Comparison of ENCODE assay signal across 28 cellular contexts in the genomic region with DNA sequence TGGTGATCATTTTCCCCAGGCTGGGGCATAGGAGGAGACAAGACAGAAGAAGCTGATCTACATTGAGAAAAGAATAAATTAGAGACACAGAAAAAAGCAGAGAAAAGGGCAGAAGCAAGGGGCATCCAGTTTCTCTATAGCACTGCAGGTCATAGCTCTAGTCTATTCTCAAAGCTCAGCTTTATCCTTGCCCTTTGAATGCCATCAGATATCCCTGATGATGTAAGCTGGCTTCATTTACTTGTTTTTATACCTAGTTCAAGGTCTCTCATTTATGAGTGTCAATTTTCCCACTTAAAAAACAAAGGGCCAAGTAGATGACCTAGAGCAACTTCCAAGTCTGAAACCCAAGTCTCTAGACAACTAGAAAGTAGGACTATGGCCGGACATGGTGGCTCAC. TPM values are rescaled to one million over a fixed set of nuclear protein-coding genes. Genes with fewer than 3 reads are reported as not detected.
DNase-seq lines count a peak whose midpoint lies in the region; ATAC-seq, FAIRE-seq and TF ChIP-seq lines count a peak whose summit lies in the region.
"Had no signal": no experiment of that assay in that cellular context is flagged by ENCODE, and none has a peak within 500 bp of the region (broad histone marks: within the 10 kb centered on the region; RNA-seq: fewer than 3 reads in every experiment).

No MANE protein-coding gene starts in this region.

- peak overlapping the region; percentile 95; the same call in 1 of the 2 replicates for H3K27ac ChIP-seq in VCaP
- no peak overlapping the region for H3K27ac ChIP-seq in pancreas
- H3K27ac ChIP-seq: BLaER1 had no signal

- H3K4me3 Mint-ChIP-seq in T-helper 17 cell (no peak overlapping the region), MCF 10A (ENCODE audit: unreplicated experiment) (no peak overlapping the region)
- no peak overlapping the region for H3K4me3 Mint-ChIP-seq in stimulated activated memory B cell treated with anti-CD40 and anti-IgM and Interleukin-4, amounts not matched to agents 10 μg/mL and 1 μg/mL and 100 μg/mL, for 72 hours
- no peak overlapping the region for H3K4me3 Mint-ChIP-seq in activated naive CD8-positive, alpha-beta T cell treated with anti-CD3 and anti-CD28 coated beads for 36 hours
- H3K4me3 Mint-ChIP-seq: CD14-positive monocyte; CD4-positive, alpha-beta memory T cell; CD4-positive, CD25-positive, alpha-beta regulatory T cell; CD8-positive, alpha-beta memory T cell had no signal

- intact Hi-C loops in pancreas (cut with DNase I) (no loop called here), MCF 10A (cut with micrococcal nuclease) (no loop called here)

- no peaks in the 10 kb centered on the region for H3K36me3 ChIP-seq in pancreas

- H3K27me3 Mint-ChIP-seq in T-helper 17 cell (no peaks in the 10 kb centered on the region), MCF 10A (ENCODE audit: insufficient read depth, unreplicated experiment) (no peaks in the 10 kb centered on the region)
- H3K27me3 Mint-ChIP-seq in stimulated activated memory B cell treated with anti-CD40 and anti-IgM and Interleukin-4, amounts not matched to agents 10 μg/mL and 1 μg/mL and 100 μg/mL, for 72 hours: no peaks in the 10 kb centered on the region
- H3K27me3 Mint-ChIP-seq in activated naive CD8-positive, alpha-beta T cell treated with anti-CD3 and anti-CD28 coated beads for 36 hours: no peaks in the 10 kb centered on the region
- H3K27me3 Mint-ChIP-seq: CD4-positive, alpha-beta memory T cell had no signal

- POLR2A ChIA-PET in MCF 10A (lab: Yijun Ruan, JAX): no interaction called here

- H3K4me1 Mint-ChIP-seq in T-helper 17 cell (no peaks in the 10 kb centered on the region), MCF 10A (ENCODE audit: insufficient read depth, unreplicated experiment) (no peaks in the 10 kb centered on the region)
- H3K4me1 Mint-ChIP-seq in stimulated activated memory B cell treated with anti-CD40 and anti-IgM and Interleukin-4, amounts not matched to agents 10 μg/mL and 1 μg/mL and 100 μg/mL, for 72 hours: peaks cover 32% of the 10 kb centered on the region
- no peaks in the 10 kb centered on the region for H3K4me1 Mint-ChIP-seq in activated naive CD8-positive, alpha-beta T cell treated with anti-CD3 and anti-CD28 coated beads for 36 hours
- H3K4me1 Mint-ChIP-seq: CD14-positive monocyte; CD4-positive, alpha-beta memory T cell; CD8-positive, alpha-beta memory T cell had no signal

- H3K4me1 ChIP-seq in pancreas: peaks cover 0 to 8% (median 0%) of the 10 kb centered on the region in 3 donors
- H3K4me1 ChIP-seq: BE2C had no signal

- H3K36me3 Mint-ChIP-seq in T-helper 17 cell (ENCODE audit: low read depth) (no peaks in the 10 kb centered on the region), MCF 10A (ENCODE audit: insufficient read depth, unreplicated experiment) (no peaks in the 10 kb centered on the region)
- H3K36me3 Mint-ChIP-seq in stimulated activated memory B cell treated with anti-CD40 and anti-IgM and Interleukin-4, amounts not matched to agents 10 μg/mL and 1 μg/mL and 100 μg/mL, for 72 hours: peaks cover 42% of the 10 kb centered on the region
- peaks cover 2% of the 10 kb centered on the region for H3K36me3 Mint-ChIP-seq in activated naive CD8-positive, alpha-beta T cell treated with anti-CD3 and anti-CD28 coated beads for 36 hours

- no peak for FAIRE-seq in pancreas (lab: Jason Lieb, UNC)
- FAIRE-seq: A204.1, GM12878, GM12892, GM18507 had no signal

- no peak overlapping the region for H3K4me3 ChIP-seq in pancreas
- H3K4me3 ChIP-seq: BLaER1, GM12878 had no signal

- TF ChIP-seq CTCF in VCaP (conservative IDR thresholded peaks at IDR 0.05): no peak
- TF ChIP-seq CTCF in pancreas (IDR thresholded peaks at IDR 0.05): no peak
- no peak for TF ChIP-seq CTCF in MCF 10A (IDR thresholded peaks at IDR 0.05; ENCODE audit: unreplicated experiment)

- no peak for ATAC-seq in T-helper 17 cell
- ATAC-seq in pancreas: peak; percentile 26 to 72 (median 65)
- no peak for ATAC-seq in stimulated activated memory B cell treated with anti-CD40 and anti-IgM and Interleukin-4, amounts not matched to agents 10 μg/mL and 1 μg/mL and 100 μg/mL, for 72 hours
- ATAC-seq: GM12878 had no signal

- CTCF ChIA-PET in MCF 10A (lab: Yijun Ruan, JAX): no interaction called here

- H3K27ac Mint-ChIP-seq in T-helper 17 cell (peak overlapping the region; percentile 51), MCF 10A (ENCODE audit: low read depth, unreplicated experiment) (no peak overlapping the region)
- peak overlapping the region; percentile 67 for H3K27ac Mint-ChIP-seq in stimulated activated memory B cell treated with anti-CD40 and anti-IgM and Interleukin-4, amounts not matched to agents 10 μg/mL and 1 μg/mL and 100 μg/mL, for 72 hours
- no peak overlapping the region for H3K27ac Mint-ChIP-seq in activated naive CD8-positive, alpha-beta T cell treated with anti-CD3 and anti-CD28 coated beads for 36 hours
- H3K27ac Mint-ChIP-seq: CD14-positive monocyte; CD4-positive, CD25-positive, alpha-beta regulatory T cell; CD8-positive, alpha-beta memory T cell had no signal

- no peaks in the 10 kb centered on the region for H3K27me3 ChIP-seq in pancreas
- H3K27me3 ChIP-seq: BE2C, BLaER1 had no signal

- no peak for DNase-seq in T-helper 17 cell
- DNase-seq in pancreas: no peak
- DNase-seq in MCF 10A (ENCODE audit: unreplicated experiment): no peak
- no peak for DNase-seq in activated naive CD8-positive, alpha-beta T cell treated with anti-CD3 and anti-CD28 coated beads for 36 hours
- no peak for DNase-seq in NCI-H526 treated with DMSO at 0.1 percent for 48 hours (lab: John Stamatoyannopoulos, UW)
- DNase-seq: 8988T; ACHN; BE2C; C1 segment of cervical spinal cord; CD4-positive, alpha-beta memory T cell; CD4-positive, CD25-positive, alpha-beta regulatory T cell; CD8-positive, alpha-beta memory T cell; COR-L47; DMS 273 treated with DMSO at 0.1 percent for 48 hours; DMS153; DMS53; DMS79; DND-41; EL; GDM1 had no signal

- no peaks in the 10 kb centered on the region for H3K9me3 Mint-ChIP-seq in stimulated activated memory B cell treated with anti-CD40 and anti-IgM and Interleukin-4, amounts not matched to agents 10 μg/mL and 1 μg/mL and 100 μg/mL, for 72 hours
- H3K9me3 Mint-ChIP-seq in MCF 10A (ENCODE audit: unreplicated experiment): no peaks in the 10 kb centered on the region
- no peaks in the 10 kb centered on the region for H3K9me3 Mint-ChIP-seq in activated naive CD8-positive, alpha-beta T cell treated with anti-CD3 and anti-CD28 coated beads for 36 hours
- H3K9me3 Mint-ChIP-seq: CD4-positive, alpha-beta memory T cell; CD4-positive, CD25-positive, alpha-beta regulatory T cell; CD8-positive, alpha-beta memory T cell had no signal

- 89 to 94% methylated on average over 1 of the region's 1 CpG for whole genome bisulfite sequencing in pancreas, 2 donors

- no peaks in the 10 kb centered on the region for H3K9me3 ChIP-seq in T-helper 17 cell (ENCODE audit: control insufficient read depth, low read length, poor library complexity, severe bottlenecking)
- no peaks in the 10 kb centered on the region for H3K9me3 ChIP-seq in pancreas
- H3K9me3 ChIP-seq: BE2C had no signal

- no TSS peak for BruUV-seq in MCF 10A (replicated peaks; lab: Mats Ljungman, UMichigan)

RNA-seq across cellular contexts. Expression of a gene that starts 32.7 kb away (rescaled TPM):
- 1 to 10 TPM; 2.6 to 6.6 TPM for total RNA-seq in T-helper 17 cell
- 1 to 10 TPM; 3.9 to 7.9 (median 6.0) TPM for total RNA-seq in pancreas
- polyA plus RNA-seq in pancreas: 1 to 10 TPM; 6.1 to 6.2 TPM
- 3.4 and 4.6 TPM in 2 replicates for total RNA-seq in MCF 10A (2022)
- 1 to 10 TPM; 1.9 TPM for total RNA-seq in activated naive CD8-positive, alpha-beta T cell treated with anti-CD3 and anti-CD28 coated beads for 36 hours

RNA-seq across cellular contexts. Expression of a gene that starts 48.9 kb away (rescaled TPM):
- total RNA-seq in T-helper 17 cell (10 to 100 TPM; 34.3 to 39.6 TPM), pancreas (10 to 100 TPM; 22.8 to 40.3 (median 33.9) TPM), MCF 10A (2022) (151 and 164 TPM in 2 replicates)
- polyA plus RNA-seq in pancreas: 10 to 100 TPM; 54.0 to 59.2 TPM
- total RNA-seq in activated naive CD8-positive, alpha-beta T cell treated with anti-CD3 and anti-CD28 coated beads for 36 hours: 100 to 1,000 TPM; 219 to 222 TPM

RNA-seq across cellular contexts. Expression of a gene that starts 57.7 kb away (rescaled TPM):
- 10 to 100 TPM; 28.6 to 38.3 TPM for total RNA-seq in T-helper 17 cell
- 10 to 100 TPM; 15.8 to 30.1 (median 21.3) TPM for total RNA-seq in pancreas
- 10 to 100 TPM; 11.9 to 12.8 TPM for polyA plus RNA-seq in pancreas
- total RNA-seq in MCF 10A (2022): 29.7 and 50.3 TPM in 2 replicates
- total RNA-seq in activated naive CD8-positive, alpha-beta T cell treated with anti-CD3 and anti-CD28 coated beads for 36 hours: 10 to 100 TPM; 78.7 to 79.8 TPM

Comparison
In these comparisons a context has a peak if more than half of its experiments do, and no peak if none do; other contexts are left out.
1. ATAC-seq: peak in pancreas (4 of 4); none in T-helper 17 cell (single experiment) and stimulated activated memory B cell treated with anti-CD40 and anti-IgM and Interleukin-4, amounts not matched to agents 10 μg/mL and 1 μg/mL and 100 μg/mL, for 72 hours (single experiment).
2. H3K27ac Mint-ChIP-seq: peak in T-helper 17 cell (single experiment) and stimulated activated memory B cell treated with anti-CD40 and anti-IgM and Interleukin-4, amounts not matched to agents 10 μg/mL and 1 μg/mL and 100 μg/mL, for 72 hours (single experiment); none in MCF 10A (single experiment) and activated naive CD8-positive, alpha-beta T cell treated with anti-CD3 and anti-CD28 coated beads for 36 hours (single experiment).